Comparison of ENCODE assay signal across 9 cellular contexts in genomic region chr12:14629832-14630688, GRCh38.
DNase-seq lines count a peak whose midpoint lies in the region; TF ChIP-seq lines count a peak whose summit lies in the region.
"Had no signal": no experiment of that assay in that cellular context is flagged by ENCODE, and none has a peak within 500 bp of the region (broad histone marks: within the 10 kb centered on the region; RNA-seq: fewer than 3 reads in every experiment).

No MANE protein-coding gene starts in this region.

- H3K27ac ChIP-seq in HEK293 (ENCODE audit: extremely low read depth, low read depth, low read length) (no peak overlapping the region), SK-N-MC (no peak overlapping the region)

- no peak overlapping the region for H3K27ac Mint-ChIP-seq in activated naive CD4-positive, alpha-beta T cell treated with anti-CD3 and anti-CD28 coated beads for 36 hours
- H3K27ac Mint-ChIP-seq in glutamatergic neuron (ENCODE audit: unreplicated experiment) = no peak overlapping the region
- peak overlapping the region; percentile 93 for H3K27ac Mint-ChIP-seq in progenitor cell of endocrine pancreas
- H3K27ac Mint-ChIP-seq: stimulated activated naive CD8-positive, alpha-beta T cell treated with anti-CD3 and anti-CD28 coated beads, Interleukin-15, Interleukin-2, amounts not matched to agents 100 ng/mL and 50 ng/mL, for 24 hours had no signal

- no peaks in the 10 kb centered on the region for H3K4me1 Mint-ChIP-seq in activated naive CD4-positive, alpha-beta T cell treated with anti-CD3 and anti-CD28 coated beads for 36 hours (ENCODE audit: low read depth)
- H3K4me1 Mint-ChIP-seq in glutamatergic neuron (ENCODE audit: low read depth, unreplicated experiment) (no peaks in the 10 kb centered on the region), progenitor cell of endocrine pancreas (ENCODE audit: low read depth) (peaks cover 33% of the 10 kb centered on the region)

- TF ChIP-seq CTCF in GM12864 (IDR thresholded peaks at IDR 0.05; ENCODE audit: low read depth, low read length, missing control alignments) (peak; percentile 100), HEK293 (tag by site-specific recombination; IDR thresholded peaks at IDR 0.05) (peak; percentile 85), glutamatergic neuron (IDR thresholded peaks at IDR 0.05; ENCODE audit: partially characterized antibody, unreplicated experiment) (peak; percentile 82), progenitor cell of endocrine pancreas (IDR thresholded peaks at IDR 0.05; ENCODE audit: unreplicated experiment) (peak; percentile 99)

- H3K4me3 ChIP-seq in GM12864 (ENCODE audit: low read depth, low read length) (no peak overlapping the region), HEK293 (ENCODE audit: low read depth, low read length) (no peak overlapping the region), SK-N-MC (no peak overlapping the region)

- H3K27me3 Mint-ChIP-seq in activated naive CD4-positive, alpha-beta T cell treated with anti-CD3 and anti-CD28 coated beads for 36 hours (ENCODE audit: low read depth) = no peaks in the 10 kb centered on the region
- H3K27me3 Mint-ChIP-seq in glutamatergic neuron (ENCODE audit: unreplicated experiment) (no peaks in the 10 kb centered on the region), progenitor cell of endocrine pancreas (no peaks in the 10 kb centered on the region)
- H3K27me3 Mint-ChIP-seq: stimulated activated naive CD8-positive, alpha-beta T cell treated with anti-CD3 and anti-CD28 coated beads, Interleukin-15, Interleukin-2, amounts not matched to agents 100 ng/mL and 50 ng/mL, for 24 hours had no signal

- DNase-seq in GM12864 (ENCODE audit: low read depth) = peak; percentile 40
- DNase-seq in MV-4-11 (lab: John Stamatoyannopoulos, UW) = peak; percentile 56
- DNase-seq in SK-N-MC (ENCODE audit: low read depth, low spot score) = peak; percentile 35
- peak; percentile 79 for DNase-seq in activated naive CD4-positive, alpha-beta T cell treated with anti-CD3 and anti-CD28 coated beads for 36 hours
- DNase-seq in glutamatergic neuron = peak; percentile 77
- DNase-seq in progenitor cell of endocrine pancreas (ENCODE audit: low spot score, unreplicated experiment) = peak; percentile 74
- DNase-seq in 8988T = no peak

- H3K9me3 Mint-ChIP-seq in activated naive CD4-positive, alpha-beta T cell treated with anti-CD3 and anti-CD28 coated beads for 36 hours = no peaks in the 10 kb centered on the region
- H3K9me3 Mint-ChIP-seq in glutamatergic neuron (ENCODE audit: unreplicated experiment) (peaks cover 2% of the 10 kb centered on the region), progenitor cell of endocrine pancreas (ENCODE audit: low read depth) (peaks cover 7% of the 10 kb centered on the region)

- no peaks in the 10 kb centered on the region for H3K36me3 Mint-ChIP-seq in activated naive CD4-positive, alpha-beta T cell treated with anti-CD3 and anti-CD28 coated beads for 36 hours (ENCODE audit: low read depth)
- H3K36me3 Mint-ChIP-seq in glutamatergic neuron (ENCODE audit: unreplicated experiment) (no peaks in the 10 kb centered on the region), progenitor cell of endocrine pancreas (ENCODE audit: insufficient read depth) (peaks cover 2% of the 10 kb centered on the region)

- H3K9me3 ChIP-seq in HEK293 (ENCODE audit: control insufficient read depth, insufficient read depth, low read depth, low read length) (no peaks in the 10 kb centered on the region), SK-N-MC (ENCODE audit: low read depth, low read length) (no peaks in the 10 kb centered on the region)

- no peak overlapping the region for H3K9ac ChIP-seq in SK-N-MC (ENCODE audit: insufficient read length)

- H3K36me3 ChIP-seq in HEK293 (ENCODE audit: control insufficient read depth in 2 of 2, insufficient read depth in 1 of 2, low read length in 2 of 2) (no peaks in the 10 kb centered on the region), SK-N-MC (ENCODE audit: insufficient read depth, low read length) (no peaks in the 10 kb centered on the region)

- intact Hi-C loops in activated naive CD4-positive, alpha-beta T cell treated with anti-CD3 and anti-CD28 coated beads for 36 hours (cut with micrococcal nuclease) = loop anchor here (1.0 to 2.0 kb wide), 8 partner anchors 34 to 639 kb away; partner anchors contain the start of gene RERG

- H3K4me3 Mint-ChIP-seq in activated naive CD4-positive, alpha-beta T cell treated with anti-CD3 and anti-CD28 coated beads for 36 hours = no peak overlapping the region
- H3K4me3 Mint-ChIP-seq in glutamatergic neuron (ENCODE audit: unreplicated experiment) = no peak overlapping the region
- H3K4me3 Mint-ChIP-seq in progenitor cell of endocrine pancreas (ENCODE audit: low read depth) = no peak overlapping the region
- H3K4me3 Mint-ChIP-seq: stimulated activated naive CD8-positive, alpha-beta T cell treated with anti-CD3 and anti-CD28 coated beads, Interleukin-15, Interleukin-2, amounts not matched to agents 100 ng/mL and 50 ng/mL, for 24 hours had no signal

- no peaks in the 10 kb centered on the region for H3K4me1 ChIP-seq in HEK293 (ENCODE audit: control insufficient read depth, insufficient read depth, low read length)

- POLR2A ChIA-PET in HEK293 (lab: Yijun Ruan, JAX) = no interaction called here

- CTCF ChIA-PET in HEK293 (lab: Yijun Ruan, JAX) = interaction anchor here (0.6 to 4.1 kb wide), 29 partner anchors 8 to 539 kb away, joined by 3 to 17 read pairs (median 3); no protein-coding TSS in a partner anchor
- CTCF ChIA-PET in activated naive CD4-positive, alpha-beta T cell treated with anti-CD3 and anti-CD28 coated beads for 36 hours (lab: Charles Lee) = interaction anchor here (0.6 to 2.8 kb wide), 14 partner anchors 10 to 1180 kb away, joined by 3 to 15 read pairs (median 5); no protein-coding TSS in a partner anchor

TF ChIP-seq in HEK293, 187 proteins besides CTCF, POLR2A, EP300 and RAD21:
- no peak for TF ChIP-seq ZNF2 (tag by site-specific recombination; IDR thresholded peaks at IDR 0.05)
- TF ChIP-seq ZNF626 (tag by site-specific recombination; IDR thresholded peaks at IDR 0.05) = no peak
- peak; percentile 50; the same call in 1 of the 2 replicates for TF ChIP-seq ZBTB6 (tag by site-specific recombination; IDR thresholded peaks at IDR 0.05)
- 0 out of 2 replicates have a peak, but pooled peaks have one; percentile 52 for TF ChIP-seq ZNF660 (tag by site-specific recombination; IDR thresholded peaks at IDR 0.05)
- TF ChIP-seq ZNF140 (tag by site-specific recombination; IDR thresholded peaks at IDR 0.05) = peak; percentile 22; the same call in 1 of the 2 replicates
- TF ChIP-seq ZNF624 (tag by site-specific recombination; IDR thresholded peaks at IDR 0.05) = no peak
- TF ChIP-seq ZNF639 (tag by site-specific recombination; IDR thresholded peaks at IDR 0.05) = no peak
- TF ChIP-seq ZNF555 (tag by site-specific recombination; conservative IDR thresholded peaks at IDR 0.05) = no peak
- TF ChIP-seq ZBTB17 (tag by site-specific recombination; IDR thresholded peaks at IDR 0.05) = 0 out of 2 replicates have a peak, but pooled peaks have one; percentile 19
- TF ChIP-seq ZNF654 (tag by site-specific recombination; IDR thresholded peaks at IDR 0.05; ENCODE audit: low read depth) = peak; percentile 96
- TF ChIP-seq GFI1B (tag by site-specific recombination; IDR thresholded peaks at IDR 0.05) = no peak
- no peak for TF ChIP-seq ZNF274 (IDR thresholded peaks at IDR 0.05; ENCODE audit: low read length)
- no peak for TF ChIP-seq ZNF274 (tag by site-specific recombination; IDR thresholded peaks at IDR 0.05; ENCODE audit: borderline replicate concordance)
- TF ChIP-seq SCRT1 (tag by site-specific recombination; IDR thresholded peaks at IDR 0.05; ENCODE audit: borderline replicate concordance) = no peak
